10 cellular contexts compared by ENCODE assay signal in the genomic region with DNA sequence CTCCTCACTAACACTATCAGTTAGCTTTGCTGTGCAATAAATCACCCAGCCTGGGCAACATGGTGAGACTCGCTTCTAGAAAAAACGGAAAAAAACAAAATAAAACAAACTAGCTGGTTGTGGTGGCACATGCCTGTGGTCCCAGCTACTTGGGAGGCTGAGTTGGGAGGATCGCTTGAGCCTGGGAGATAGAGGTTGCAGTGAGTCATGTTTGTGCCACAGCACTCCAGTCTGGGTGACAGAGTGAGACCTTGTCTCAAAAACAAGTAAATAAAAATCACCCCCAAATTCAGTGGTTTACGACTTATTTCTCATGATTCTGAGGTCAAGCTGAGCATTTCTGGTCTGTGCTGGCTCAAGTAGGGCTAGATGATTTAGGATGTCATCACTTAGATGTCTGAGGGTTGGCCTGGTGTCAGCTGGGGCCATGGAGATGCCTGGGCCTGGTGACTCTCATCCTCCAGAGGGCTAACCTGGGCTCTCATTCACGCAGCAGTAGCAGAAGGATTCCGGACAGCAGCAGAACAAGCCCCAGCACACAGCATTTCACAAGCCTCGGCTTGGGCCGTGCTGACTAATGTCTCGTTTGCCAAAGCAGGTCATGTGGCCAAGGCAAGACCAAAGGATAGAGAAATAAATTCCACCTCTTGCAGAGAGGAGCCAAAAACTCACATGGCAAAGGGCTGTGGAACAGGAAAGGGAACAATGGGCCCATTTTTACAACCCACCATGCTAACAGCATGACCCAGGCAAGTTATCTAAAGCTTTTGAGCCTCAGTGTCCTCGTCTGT. TPM values are rescaled to one million over a fixed set of nuclear protein-coding genes. Genes with fewer than 3 reads are reported as not detected.
A peak's percentile ranks its signal among the peaks of the same experiment; 100 is the strongest.
DNase-seq lines count a peak whose midpoint lies in the region; ATAC-seq and TF ChIP-seq lines count a peak whose summit lies in the region.
"Had no signal": no experiment of that assay in that cellular context is flagged by ENCODE, and none has a peak within 500 bp of the region (broad histone marks: within the 10 kb centered on the region; RNA-seq: fewer than 3 reads in every experiment).

No MANE protein-coding gene starts in this region.

- no peaks in the 10 kb centered on the region for H3K4me1 ChIP-seq in GM23338 (ENCODE audit: insufficient read depth)
- no peaks in the 10 kb centered on the region for H3K4me1 ChIP-seq in smooth muscle cell (ENCODE audit: low read depth)

- no peaks in the 10 kb centered on the region for H3K36me3 Mint-ChIP-seq in GM23338 (ENCODE audit: low read depth)
- H3K36me3 Mint-ChIP-seq in nephron progenitor cell (ENCODE audit: low read depth), result no peaks in the 10 kb centered on the region

- H4K20me1 ChIP-seq in GM23338 (replicated peaks; ENCODE audit: insufficient read depth) (no peaks in the 10 kb centered on the region), smooth muscle cell (ENCODE audit: low read depth) (no peaks in the 10 kb centered on the region)

- no peak overlapping the region for H3K4me2 ChIP-seq in GM23338
- H3K4me2 ChIP-seq in smooth muscle cell, result no peak overlapping the region

- 0 out of 2 replicates have a peak overlapping the region, but pooled peaks have one; percentile 66 for H2AFZ ChIP-seq in GM23338
- no peak overlapping the region for H2AFZ ChIP-seq in smooth muscle cell (ENCODE audit: low read depth)

- no peak overlapping the region for H3K9ac ChIP-seq in smooth muscle cell (ENCODE audit: low read depth)

- no peaks in the 10 kb centered on the region for H3K27me3 Mint-ChIP-seq in GM23338 (ENCODE audit: insufficient read depth, low read depth, poor library complexity)
- H3K27me3 Mint-ChIP-seq in nephron progenitor cell (ENCODE audit: low read depth, poor library complexity), result no peaks in the 10 kb centered on the region

- no peaks in the 10 kb centered on the region for H3K79me2 ChIP-seq in GM23338 (replicated peaks; ENCODE audit: insufficient read depth)
- H3K79me2 ChIP-seq in smooth muscle cell (ENCODE audit: low read depth), result no peaks in the 10 kb centered on the region

- H3K27ac Mint-ChIP-seq in GM23338 (no peak overlapping the region), nephron progenitor cell (no peak overlapping the region)

- H3F3A ChIP-seq in GM23338 (replicated peaks; ENCODE audit: low read depth), result no peaks in the 10 kb centered on the region
- H3F3A ChIP-seq in smooth muscle cell (ENCODE audit: low read depth), result no peaks in the 10 kb centered on the region

- WGBS in smooth muscle cell (ENCODE audit: low lambda C conversion rate), result 56% methylated on average over 10 of the region's 10 CpGs

- H3K27me3 ChIP-seq in GM23338 (ENCODE audit: insufficient read depth) (no peaks in the 10 kb centered on the region), smooth muscle cell (ENCODE audit: low read depth) (no peaks in the 10 kb centered on the region)

- H3K4me3 Mint-ChIP-seq in GM23338, result no peak overlapping the region
- H3K4me3 Mint-ChIP-seq in nephron progenitor cell, result no peak overlapping the region

- ATAC-seq in GM23338 (peak; percentile 16; the same call in 1 of the 3 replicates), left ventricle myocardium superior (peak; percentile 95), HG03432 (IDR thresholded peaks at IDR 0.05; ENCODE audit: unreplicated experiment) (no peak)
- ATAC-seq: GM12878 had no signal

- no peaks in the 10 kb centered on the region for H3K9me3 ChIP-seq in smooth muscle cell (replicated peaks; ENCODE audit: low read depth)

- intact Hi-C loops in left ventricle myocardium superior (cut with micrococcal nuclease), result no loop called here

- no peaks in the 10 kb centered on the region for H3K9me2 ChIP-seq in GM23338 (ENCODE audit: insufficient read depth)

- H3K27ac ChIP-seq in GM23338 (ENCODE audit: low read depth) (no peak overlapping the region), smooth muscle cell (ENCODE audit: low read depth) (peak overlapping the region; percentile 4)

- no peak for DNase-seq in GM23338 (ENCODE audit: low spot score)
- DNase-seq in astrocyte of the hippocampus (ENCODE audit: low read depth, low spot score), result peak; percentile 88
- DNase-seq in left ventricle myocardium superior, result peak; percentile 64
- no peak for DNase-seq in smooth muscle cell (lab: John Stamatoyannopoulos, UW; ENCODE audit: unreplicated experiment)
- DNase-seq in NCI-H1436 treated with DMSO at 0.1 percent for 48 hours (lab: John Stamatoyannopoulos, UW), result no peak
- no peak for DNase-seq in nephron progenitor cell
- no peak for DNase-seq in GM19240 (ENCODE audit: insufficient read length, low spot score)
- DNase-seq: NCI-H526 had no signal

- H3K4me1 Mint-ChIP-seq in GM23338 (peaks cover 22% of the 10 kb centered on the region), nephron progenitor cell (peaks cover 45% of the 10 kb centered on the region)

- H3K9me3 Mint-ChIP-seq in GM23338 (no peaks in the 10 kb centered on the region; the same call in 2 of the 3 replicates), nephron progenitor cell (no peaks in the 10 kb centered on the region)

- H3K4me3 ChIP-seq in GM23338 (no peak overlapping the region), smooth muscle cell (no peak overlapping the region)
- H3K4me3 ChIP-seq: GM12878 had no signal

- TF ChIP-seq CTCF in GM23338 (conservative IDR thresholded peaks at IDR 0.05; ENCODE audit: low read depth in 2 of 2) (no peak), smooth muscle cell (IDR thresholded peaks at IDR 0.05; ENCODE audit: borderline replicate concordance, insufficient read depth, poor library complexity, severe bottlenecking) (no peak), nephron progenitor cell (IDR thresholded peaks at IDR 0.05) (no peak)

- H3K36me3 ChIP-seq in GM23338 (ENCODE audit: insufficient read depth) (no peaks in the 10 kb centered on the region), smooth muscle cell (ENCODE audit: low read depth) (no peaks in the 10 kb centered on the region)

TF ChIP-seq in GM23338, 12 proteins besides CTCF, POLR2A, EP300 and RAD21 (continues in another document):
- TF ChIP-seq POLR2AphosphoS5 (IDR thresholded peaks at IDR 0.05; ENCODE audit: low read depth), result no peak
- TF ChIP-seq, protein P1, sequence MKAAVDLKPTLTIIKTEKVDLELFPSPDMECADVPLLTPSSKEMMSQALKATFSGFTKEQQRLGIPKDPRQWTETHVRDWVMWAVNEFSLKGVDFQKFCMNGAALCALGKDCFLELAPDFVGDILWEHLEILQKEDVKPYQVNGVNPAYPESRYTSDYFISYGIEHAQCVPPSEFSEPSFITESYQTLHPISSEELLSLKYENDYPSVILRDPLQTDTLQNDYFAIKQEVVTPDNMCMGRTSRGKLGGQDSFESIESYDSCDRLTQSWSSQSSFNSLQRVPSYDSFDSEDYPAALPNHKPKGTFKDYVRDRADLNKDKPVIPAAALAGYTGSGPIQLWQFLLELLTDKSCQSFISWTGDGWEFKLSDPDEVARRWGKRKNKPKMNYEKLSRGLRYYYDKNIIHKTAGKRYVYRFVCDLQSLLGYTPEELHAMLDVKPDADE (IDR thresholded peaks at IDR 0.05), result no peak
- TF ChIP-seq CREB1 (CRISPR knock-in tag; IDR thresholded peaks at IDR 0.05; ENCODE audit: low read depth), result no peak
- no peak for TF ChIP-seq NANOG (IDR thresholded peaks at IDR 0.05; ENCODE audit: borderline replicate concordance)
- no peak for TF ChIP-seq STAT1 (IDR thresholded peaks at IDR 0.05; ENCODE audit: unreplicated experiment)
- TF ChIP-seq ZNF114 (CRISPR knock-in tag; IDR thresholded peaks at IDR 0.05), result no peak
- TF ChIP-seq JUNB (IDR thresholded peaks at IDR 0.05; ENCODE audit: unreplicated experiment), result no peak
- TF ChIP-seq ZNF331 (CRISPR knock-in tag; IDR thresholded peaks at IDR 0.05; ENCODE audit: low read depth), result no peak
- TF ChIP-seq, protein P2, sequence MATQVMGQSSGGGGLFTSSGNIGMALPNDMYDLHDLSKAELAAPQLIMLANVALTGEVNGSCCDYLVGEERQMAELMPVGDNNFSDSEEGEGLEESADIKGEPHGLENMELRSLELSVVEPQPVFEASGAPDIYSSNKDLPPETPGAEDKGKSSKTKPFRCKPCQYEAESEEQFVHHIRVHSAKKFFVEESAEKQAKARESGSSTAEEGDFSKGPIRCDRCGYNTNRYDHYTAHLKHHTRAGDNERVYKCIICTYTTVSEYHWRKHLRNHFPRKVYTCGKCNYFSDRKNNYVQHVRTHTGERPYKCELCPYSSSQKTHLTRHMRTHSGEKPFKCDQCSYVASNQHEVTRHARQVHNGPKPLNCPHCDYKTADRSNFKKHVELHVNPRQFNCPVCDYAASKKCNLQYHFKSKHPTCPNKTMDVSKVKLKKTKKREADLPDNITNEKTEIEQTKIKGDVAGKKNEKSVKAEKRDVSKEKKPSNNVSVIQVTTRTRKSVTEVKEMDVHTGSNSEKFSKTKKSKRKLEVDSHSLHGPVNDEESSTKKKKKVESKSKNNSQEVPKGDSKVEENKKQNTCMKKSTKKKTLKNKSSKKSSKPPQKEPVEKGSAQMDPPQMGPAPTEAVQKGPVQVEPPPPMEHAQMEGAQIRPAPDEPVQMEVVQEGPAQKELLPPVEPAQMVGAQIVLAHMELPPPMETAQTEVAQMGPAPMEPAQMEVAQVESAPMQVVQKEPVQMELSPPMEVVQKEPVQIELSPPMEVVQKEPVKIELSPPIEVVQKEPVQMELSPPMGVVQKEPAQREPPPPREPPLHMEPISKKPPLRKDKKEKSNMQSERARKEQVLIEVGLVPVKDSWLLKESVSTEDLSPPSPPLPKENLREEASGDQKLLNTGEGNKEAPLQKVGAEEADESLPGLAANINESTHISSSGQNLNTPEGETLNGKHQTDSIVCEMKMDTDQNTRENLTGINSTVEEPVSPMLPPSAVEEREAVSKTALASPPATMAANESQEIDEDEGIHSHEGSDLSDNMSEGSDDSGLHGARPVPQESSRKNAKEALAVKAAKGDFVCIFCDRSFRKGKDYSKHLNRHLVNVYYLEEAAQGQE (IDR thresholded peaks at IDR 0.05; ENCODE audit: unreplicated experiment), result no peak
- no peak for TF ChIP-seq EZH2 (IDR thresholded peaks at IDR 0.05; ENCODE audit: low read depth, unreplicated experiment)

RNA-seq across cellular contexts. Expression of a gene that starts 32.5 kb away (rescaled TPM):
- total RNA-seq in GM23338 (2014; rRNA removed; shearing (Covaris generic)), result 41.5 and 43.1 TPM in 2 replicates
- polyA plus RNA-seq in GM23338 (2016; fragmentation: Nextera tagmentation; extraction: Ambion mirVana), result 55.2 and 56.9 TPM in 2 replicates
- total RNA-seq in left ventricle myocardium superior, result 13.9 TPM
- total RNA-seq in smooth muscle cell, result 16.0 and 18.3 TPM in 2 replicates
- 15.7 and 20.6 TPM in 2 replicates for polyA plus RNA-seq in smooth muscle cell

RNA-seq across cellular contexts. Expression of a gene that starts 32.7 kb away (rescaled TPM):
- 269 and 287 TPM in 2 replicates for total RNA-seq in GM23338 (2014; rRNA removed; shearing (Covaris generic))
- polyA plus RNA-seq in GM23338 (2016; fragmentation: Nextera tagmentation; extraction: Ambion mirVana), result 154 and 167 TPM in 2 replicates
- total RNA-seq in left ventricle myocardium superior, result 40.4 TPM
- 92.3 and 100 TPM in 2 replicates for total RNA-seq in smooth muscle cell
- 46.3 and 49.8 TPM in 2 replicates for polyA plus RNA-seq in smooth muscle cell

RNA-seq across cellular contexts. Expression of a gene that starts 56.4 kb away (rescaled TPM):
- total RNA-seq in GM23338 (2014; rRNA removed; shearing (Covaris generic)), result 11.2 and 21.1 TPM in 2 replicates
- polyA plus RNA-seq in GM23338 (2016; fragmentation: Nextera tagmentation; extraction: Ambion mirVana) (10.6 and 11.5 TPM in 2 replicates), smooth muscle cell (not detected in 2 replicates)
- total RNA-seq in left ventricle myocardium superior (not detected), smooth muscle cell (1.1 TPM in 1 of 2 replicates, not detected in the other)
- total RNA-seq: GM12878 had no signal
- polyA plus RNA-seq: GM12878 had no signal

Comparison
In these comparisons a context has a peak if more than half of its experiments do, and no peak if none do; other contexts are left out.
1. DNase-seq: peak in astrocyte of the hippocampus (single experiment) and left ventricle myocardium superior (single experiment); none in GM23338 (single experiment), smooth muscle cell (single experiment), NCI-H1436 treated with DMSO at 0.1 percent for 48 hours (single experiment), nephron progenitor cell (single experiment) and GM19240 (single experiment).